8 cellular contexts compared by ENCODE assay signal in genomic region chr11:13114566-13115465, GRCh38.
DNase-seq lines count a peak whose midpoint lies in the region; ATAC-seq and TF ChIP-seq lines count a peak whose summit lies in the region.

No MANE protein-coding gene starts in this region.

- DNase-seq in GM13977 (ENCODE audit: low spot score), result no peak
- DNase-seq in M059J (ENCODE audit: low read depth), result peak; percentile 53
- peak; percentile 29 for DNase-seq in SKM-1 treated with dmso at 0.1 percent for 144 hours (lab: John Stamatoyannopoulos, UW; ENCODE audit: unreplicated experiment)
- no peak for DNase-seq in effector CD4-positive, alpha-beta T cell
- DNase-seq in mammary epithelial cell, result no peak

- no peaks in the 10 kb centered on the region for H3K9me2 ChIP-seq in neural cell (ENCODE audit: insufficient read depth, low read length)

- H3K4me2 ChIP-seq in neural cell (ENCODE audit: low read length) (no peak overlapping the region), mammary epithelial cell (ENCODE audit: insufficient read depth, low read depth, low read length) (no peak overlapping the region)

- H3K4me1 ChIP-seq in mammary epithelial cell (ENCODE audit: insufficient read depth, low read length), result peaks cover 52% of the 10 kb centered on the region

- in situ Hi-C loops in GM13977 (cut with MboI; ENCODE audit: low pct_unique_long_range_greater_than_20kb, low sequenced_read_pairs, unreplicated experiment), result no loop called here
- in situ Hi-C loops in mammary epithelial cell (cut with MboI; ENCODE audit: low sequenced_read_pairs in 2 of 2), result no loop called here

- H3K36me3 ChIP-seq in neural cell (ENCODE audit: insufficient read depth, low read length) (no peaks in the 10 kb centered on the region), mammary epithelial cell (ENCODE audit: insufficient read depth, low read length) (no peaks in the 10 kb centered on the region)

- no peak for ATAC-seq in GM19324 (IDR thresholded peaks at IDR 0.05; ENCODE audit: low FRiP score, unreplicated experiment)
- no peak for ATAC-seq in HG03196 (IDR thresholded peaks at IDR 0.05; ENCODE audit: unreplicated experiment)

- H4K20me1 ChIP-seq in neural cell (ENCODE audit: insufficient read depth), result no peaks in the 10 kb centered on the region
- H4K20me1 ChIP-seq in mammary epithelial cell (ENCODE audit: insufficient read depth, low read length), result no peaks in the 10 kb centered on the region

- H3K27ac ChIP-seq in neural cell (ENCODE audit: low read length), result no peak overlapping the region
- H3K27ac ChIP-seq in mammary epithelial cell (ENCODE audit: insufficient read depth, low read depth, low read length), result no peak overlapping the region

- intact Hi-C loops in mammary epithelial cell (cut with micrococcal nuclease), result no loop called here

- H3K9ac ChIP-seq in neural cell (ENCODE audit: low read length) (no peak overlapping the region), mammary epithelial cell (ENCODE audit: insufficient read depth, low read length) (no peak overlapping the region)

- CTCF ChIA-PET in mammary epithelial cell (lab: Charles Lee; ENCODE audit: low non-redundant PET), result no interaction called here

- H3K9me3 ChIP-seq in neural cell (ENCODE audit: low read length) (no peaks in the 10 kb centered on the region), mammary epithelial cell (replicated peaks; ENCODE audit: insufficient read depth, low read length) (no peaks in the 10 kb centered on the region)

- WGBS in mammary epithelial cell (ENCODE audit: low coverage, missing lambda C conversion rate), result 97% methylated on average over 6 of the region's 6 CpGs

- TF ChIP-seq CTCF in GM13977 (IDR thresholded peaks at IDR 0.05; ENCODE audit: extremely low read depth, insufficient read depth, missing control alignments), result peak; percentile 24
- TF ChIP-seq CTCF in neural cell (IDR thresholded peaks at IDR 0.05; ENCODE audit: poor library complexity, severe bottlenecking), result peak; percentile 22
- TF ChIP-seq CTCF in mammary epithelial cell (conservative IDR thresholded peaks at IDR 0.05 in 1 of 2, IDR thresholded peaks at IDR 0.05 in 1 of 2; ENCODE audit: extremely low read depth in 1 of 2, insufficient read depth in 1 of 2, low read depth in 1 of 2, low read length in 2 of 2), result peak in 1 of 2 donors; percentile 27

- H3F3A ChIP-seq in neural cell (ENCODE audit: insufficient read depth, low read length, poor library complexity, severe bottlenecking), result no peaks in the 10 kb centered on the region

- H3K4me3 ChIP-seq in neural cell (ENCODE audit: low read length) (no peak overlapping the region), mammary epithelial cell (replicated peaks in 1 of 3; ENCODE audit: insufficient read depth in 1 of 3, low read depth in 2 of 3, low read length in 3 of 3) (no peak overlapping the region)

- TF ChIP-seq EP300 in neural cell (conservative IDR thresholded peaks at IDR 0.05; ENCODE audit: poor library complexity, severe bottlenecking), result no peak

- H3K27me3 ChIP-seq in neural cell (ENCODE audit: insufficient read depth, low read depth, low read length) (no peaks in the 10 kb centered on the region), mammary epithelial cell (ENCODE audit: insufficient read depth, low read length) (no peaks in the 10 kb centered on the region)

- no peak overlapping the region for H2AFZ ChIP-seq in neural cell (ENCODE audit: low read depth, low read length)
- no peak overlapping the region for H2AFZ ChIP-seq in mammary epithelial cell (ENCODE audit: low read depth, low read length)

- no peak for TF ChIP-seq RAD21 in neural cell (conservative IDR thresholded peaks at IDR 0.05)

- dilution Hi-C loops in mammary epithelial cell (cut with HindIII; ENCODE audit: low sequenced_read_pairs), result no loop called here

- BruUV-seq in mammary epithelial cell (replicated peaks; lab: Mats Ljungman, UMichigan), result no TSS peak

- H3K79me2 ChIP-seq in neural cell (replicated peaks; ENCODE audit: insufficient read depth, low read length), result no peaks in the 10 kb centered on the region
- no peaks in the 10 kb centered on the region for H3K79me2 ChIP-seq in mammary epithelial cell (ENCODE audit: insufficient read depth, low read length)

TF ChIP-seq in neural cell, 6 proteins besides CTCF, POLR2A, EP300 and RAD21:
- no peak for TF ChIP-seq SMC3 (conservative IDR thresholded peaks at IDR 0.05; ENCODE audit: poor library complexity)

Comparison
In these comparisons a context has a peak if more than half of its experiments do, and no peak if none do; other contexts are left out.
1. DNase-seq: peak in M059J (single experiment) and SKM-1 treated with dmso at 0.1 percent for 144 hours (single experiment); none in GM13977 (single experiment), effector CD4-positive, alpha-beta T cell (single experiment) and mammary epithelial cell (single experiment).